2 cellular contexts compared by ENCODE assay signal in the genomic region with DNA sequence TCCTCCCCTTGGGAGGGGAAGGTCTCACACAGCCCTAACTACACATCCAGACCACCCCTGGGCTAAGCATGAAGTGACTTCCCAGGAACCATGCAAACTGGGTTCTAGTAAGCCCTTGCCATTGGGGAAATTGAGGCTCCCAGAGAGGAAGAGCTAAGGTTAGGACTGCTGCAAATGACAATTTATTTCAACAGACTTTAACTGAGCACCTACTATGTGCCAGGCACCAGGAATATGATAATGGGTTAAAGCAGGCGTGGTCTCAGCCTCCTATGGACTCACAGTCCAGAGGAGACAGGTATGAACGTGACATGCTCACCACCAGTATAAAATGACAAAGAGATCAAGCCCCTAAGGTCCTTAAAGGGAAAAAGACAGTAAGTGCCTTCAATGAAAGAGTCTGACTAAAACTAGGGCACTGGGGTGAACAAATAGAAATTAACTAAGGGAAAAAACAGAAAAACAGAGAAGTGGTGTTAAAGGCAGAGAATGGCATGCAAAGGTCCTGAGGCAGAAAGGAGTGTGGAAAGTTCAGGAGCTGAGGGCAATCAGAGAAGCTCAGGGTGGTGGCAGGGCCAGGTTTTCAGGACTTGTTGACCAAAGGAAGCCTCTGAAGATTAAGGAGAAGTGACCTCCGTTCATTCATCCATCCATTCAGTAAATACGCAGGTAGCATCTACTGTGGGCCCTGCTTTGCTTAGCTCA.
TF ChIP-seq lines count a peak whose summit lies in the region.

No MANE protein-coding gene starts in this region.

TF ChIP-seq in HepG2, 621 proteins besides CTCF, POLR2A, EP300 and RAD21:
- peak; percentile 27; the same call in 1 of the 2 replicates for TF ChIP-seq ZKSCAN1 (IDR thresholded peaks at IDR 0.05; ENCODE audit: low read length)
- TF ChIP-seq, protein P1, sequence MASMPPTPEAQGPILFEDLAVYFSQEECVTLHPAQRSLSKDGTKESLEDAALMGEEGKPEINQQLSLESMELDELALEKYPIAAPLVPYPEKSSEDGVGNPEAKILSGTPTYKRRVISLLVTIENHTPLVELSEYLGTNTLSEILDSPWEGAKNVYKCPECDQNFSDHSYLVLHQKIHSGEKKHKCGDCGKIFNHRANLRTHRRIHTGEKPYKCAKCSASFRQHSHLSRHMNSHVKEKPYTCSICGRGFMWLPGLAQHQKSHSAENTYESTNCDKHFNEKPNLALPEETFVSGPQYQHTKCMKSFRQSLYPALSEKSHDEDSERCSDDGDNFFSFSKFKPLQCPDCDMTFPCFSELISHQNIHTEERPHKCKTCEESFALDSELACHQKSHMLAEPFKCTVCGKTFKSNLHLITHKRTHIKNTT (CRISPR knock-in tag; IDR thresholded peaks at IDR 0.05), result no peak
TF ChIP-seq in HepG2: peak in this region for 1.

TF ChIP-seq in H1, 55 proteins besides CTCF, POLR2A, EP300 and RAD21:
- no peak for TF ChIP-seq POU5F1 (IDR thresholded peaks at IDR 0.05; ENCODE audit: low read depth, low read length)
- TF ChIP-seq NRF1 (IDR thresholded peaks at IDR 0.05; ENCODE audit: low read depth, low read length), result no peak
- TF ChIP-seq BACH1 (IDR thresholded peaks at IDR 0.05; ENCODE audit: low read length), result no peak
- TF ChIP-seq SP4 (IDR thresholded peaks at IDR 0.05; ENCODE audit: low read length), result no peak
- no peak for TF ChIP-seq FOSL1 (IDR thresholded peaks at IDR 0.05; ENCODE audit: insufficient read depth, low read depth, low read length)
- TF ChIP-seq HDAC2 (IDR thresholded peaks at IDR 0.05; ENCODE audit: borderline replicate concordance in 1 of 2, low read depth in 2 of 2, low read length in 2 of 2), result no peak
- TF ChIP-seq JUND (IDR thresholded peaks at IDR 0.05; ENCODE audit: low read length), result no peak
- no peak for TF ChIP-seq GABPA (IDR thresholded peaks at IDR 0.05; ENCODE audit: borderline replicate concordance, insufficient read depth, low read length)
- TF ChIP-seq, protein P2, sequence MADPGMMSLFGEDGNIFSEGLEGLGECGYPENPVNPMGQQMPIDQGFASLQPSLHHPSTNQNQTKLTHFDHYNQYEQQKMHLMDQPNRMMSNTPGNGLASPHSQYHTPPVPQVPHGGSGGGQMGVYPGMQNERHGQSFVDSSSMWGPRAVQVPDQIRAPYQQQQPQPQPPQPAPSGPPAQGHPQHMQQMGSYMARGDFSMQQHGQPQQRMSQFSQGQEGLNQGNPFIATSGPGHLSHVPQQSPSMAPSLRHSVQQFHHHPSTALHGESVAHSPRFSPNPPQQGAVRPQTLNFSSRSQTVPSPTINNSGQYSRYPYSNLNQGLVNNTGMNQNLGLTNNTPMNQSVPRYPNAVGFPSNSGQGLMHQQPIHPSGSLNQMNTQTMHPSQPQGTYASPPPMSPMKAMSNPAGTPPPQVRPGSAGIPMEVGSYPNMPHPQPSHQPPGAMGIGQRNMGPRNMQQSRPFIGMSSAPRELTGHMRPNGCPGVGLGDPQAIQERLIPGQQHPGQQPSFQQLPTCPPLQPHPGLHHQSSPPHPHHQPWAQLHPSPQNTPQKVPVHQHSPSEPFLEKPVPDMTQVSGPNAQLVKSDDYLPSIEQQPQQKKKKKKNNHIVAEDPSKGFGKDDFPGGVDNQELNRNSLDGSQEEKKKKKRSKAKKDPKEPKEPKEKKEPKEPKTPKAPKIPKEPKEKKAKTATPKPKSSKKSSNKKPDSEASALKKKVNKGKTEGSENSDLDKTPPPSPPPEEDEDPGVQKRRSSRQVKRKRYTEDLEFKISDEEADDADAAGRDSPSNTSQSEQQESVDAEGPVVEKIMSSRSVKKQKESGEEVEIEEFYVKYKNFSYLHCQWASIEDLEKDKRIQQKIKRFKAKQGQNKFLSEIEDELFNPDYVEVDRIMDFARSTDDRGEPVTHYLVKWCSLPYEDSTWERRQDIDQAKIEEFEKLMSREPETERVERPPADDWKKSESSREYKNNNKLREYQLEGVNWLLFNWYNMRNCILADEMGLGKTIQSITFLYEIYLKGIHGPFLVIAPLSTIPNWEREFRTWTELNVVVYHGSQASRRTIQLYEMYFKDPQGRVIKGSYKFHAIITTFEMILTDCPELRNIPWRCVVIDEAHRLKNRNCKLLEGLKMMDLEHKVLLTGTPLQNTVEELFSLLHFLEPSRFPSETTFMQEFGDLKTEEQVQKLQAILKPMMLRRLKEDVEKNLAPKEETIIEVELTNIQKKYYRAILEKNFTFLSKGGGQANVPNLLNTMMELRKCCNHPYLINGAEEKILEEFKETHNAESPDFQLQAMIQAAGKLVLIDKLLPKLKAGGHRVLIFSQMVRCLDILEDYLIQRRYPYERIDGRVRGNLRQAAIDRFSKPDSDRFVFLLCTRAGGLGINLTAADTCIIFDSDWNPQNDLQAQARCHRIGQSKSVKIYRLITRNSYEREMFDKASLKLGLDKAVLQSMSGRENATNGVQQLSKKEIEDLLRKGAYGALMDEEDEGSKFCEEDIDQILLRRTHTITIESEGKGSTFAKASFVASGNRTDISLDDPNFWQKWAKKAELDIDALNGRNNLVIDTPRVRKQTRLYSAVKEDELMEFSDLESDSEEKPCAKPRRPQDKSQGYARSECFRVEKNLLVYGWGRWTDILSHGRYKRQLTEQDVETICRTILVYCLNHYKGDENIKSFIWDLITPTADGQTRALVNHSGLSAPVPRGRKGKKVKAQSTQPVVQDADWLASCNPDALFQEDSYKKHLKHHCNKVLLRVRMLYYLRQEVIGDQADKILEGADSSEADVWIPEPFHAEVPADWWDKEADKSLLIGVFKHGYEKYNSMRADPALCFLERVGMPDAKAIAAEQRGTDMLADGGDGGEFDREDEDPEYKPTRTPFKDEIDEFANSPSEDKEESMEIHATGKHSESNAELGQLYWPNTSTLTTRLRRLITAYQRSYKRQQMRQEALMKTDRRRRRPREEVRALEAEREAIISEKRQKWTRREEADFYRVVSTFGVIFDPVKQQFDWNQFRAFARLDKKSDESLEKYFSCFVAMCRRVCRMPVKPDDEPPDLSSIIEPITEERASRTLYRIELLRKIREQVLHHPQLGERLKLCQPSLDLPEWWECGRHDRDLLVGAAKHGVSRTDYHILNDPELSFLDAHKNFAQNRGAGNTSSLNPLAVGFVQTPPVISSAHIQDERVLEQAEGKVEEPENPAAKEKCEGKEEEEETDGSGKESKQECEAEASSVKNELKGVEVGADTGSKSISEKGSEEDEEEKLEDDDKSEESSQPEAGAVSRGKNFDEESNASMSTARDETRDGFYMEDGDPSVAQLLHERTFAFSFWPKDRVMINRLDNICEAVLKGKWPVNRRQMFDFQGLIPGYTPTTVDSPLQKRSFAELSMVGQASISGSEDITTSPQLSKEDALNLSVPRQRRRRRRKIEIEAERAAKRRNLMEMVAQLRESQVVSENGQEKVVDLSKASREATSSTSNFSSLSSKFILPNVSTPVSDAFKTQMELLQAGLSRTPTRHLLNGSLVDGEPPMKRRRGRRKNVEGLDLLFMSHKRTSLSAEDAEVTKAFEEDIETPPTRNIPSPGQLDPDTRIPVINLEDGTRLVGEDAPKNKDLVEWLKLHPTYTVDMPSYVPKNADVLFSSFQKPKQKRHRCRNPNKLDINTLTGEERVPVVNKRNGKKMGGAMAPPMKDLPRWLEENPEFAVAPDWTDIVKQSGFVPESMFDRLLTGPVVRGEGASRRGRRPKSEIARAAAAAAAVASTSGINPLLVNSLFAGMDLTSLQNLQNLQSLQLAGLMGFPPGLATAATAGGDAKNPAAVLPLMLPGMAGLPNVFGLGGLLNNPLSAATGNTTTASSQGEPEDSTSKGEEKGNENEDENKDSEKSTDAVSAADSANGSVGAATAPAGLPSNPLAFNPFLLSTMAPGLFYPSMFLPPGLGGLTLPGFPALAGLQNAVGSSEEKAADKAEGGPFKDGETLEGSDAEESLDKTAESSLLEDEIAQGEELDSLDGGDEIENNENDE (IDR thresholded peaks at IDR 0.05; ENCODE audit: insufficient replicate concordance, low read length), result no peak
- no peak for TF ChIP-seq CEBPB (IDR thresholded peaks at IDR 0.05; ENCODE audit: low read depth, low read length)
- no peak for TF ChIP-seq POLR2AphosphoS5 (IDR thresholded peaks at IDR 0.05; ENCODE audit: low read depth, low read length)
- TF ChIP-seq TAF1 (IDR thresholded peaks at IDR 0.05; ENCODE audit: low read depth, low read length), result no peak
- TF ChIP-seq CHD1 (IDR thresholded peaks at IDR 0.05; ENCODE audit: low read depth, low read length), result no peak
